24 cellular contexts compared by ENCODE assay signal in genomic region chr3:41112466-41112865, GRCh38.
"Had no signal": no experiment of that assay in that cellular context is flagged by ENCODE, and none has a peak within 500 bp of the region (broad histone marks: within the 10 kb centered on the region; RNA-seq: fewer than 3 reads in every experiment).

No MANE protein-coding gene starts in this region.

- H3K9me3 ChIP-seq: lower lobe of right lung, neutrophil, prostate gland, right atrium auricular region, stomach, thyroid gland had no signal

- ATAC-seq: effector memory CD8-positive, alpha-beta T cell; left ventricle myocardium superior; lower lobe of right lung; natural killer cell; sciatic nerve had no signal

- H3K36me3 Mint-ChIP-seq: immature natural killer cell, natural killer cell, type B pancreatic cell had no signal

- H3K27me3 ChIP-seq: neutrophil, right atrium auricular region, stomach, thyroid gland had no signal

- H3K4me3 ChIP-seq: coronary artery, lower lobe of right lung, prostate gland, right atrium auricular region, smooth muscle cell, stomach, thyroid gland had no signal

- H3K27ac ChIP-seq: coronary artery, lower lobe of right lung, neutrophil, parathyroid adenoma, prostate gland, right atrium auricular region, stomach, thyroid gland had no signal

- H3K36me3 ChIP-seq: lower lobe of right lung, neutrophil, prostate gland, right atrium auricular region, stomach, thyroid gland had no signal

- H3K27me3 Mint-ChIP-seq: type B pancreatic cell had no signal

- H3K27ac Mint-ChIP-seq: natural killer cell, type B pancreatic cell had no signal

- H3K9me3 Mint-ChIP-seq: effector memory CD8-positive, alpha-beta T cell; immature natural killer cell; natural killer cell; type B pancreatic cell had no signal

- H3K4me2 ChIP-seq: smooth muscle cell had no signal

- H3K79me2 ChIP-seq: parathyroid adenoma had no signal

- H3K9ac ChIP-seq: parathyroid adenoma had no signal

- FAIRE-seq: endometrium, frontal cortex, keratinocyte had no signal

- H3K4me3 Mint-ChIP-seq: effector memory CD8-positive, alpha-beta T cell; immature natural killer cell; natural killer cell; type B pancreatic cell had no signal

- H3K4me1 ChIP-seq: parathyroid adenoma, prostate gland had no signal

- DNase-seq: effector memory CD8-positive, alpha-beta T cell; hypothalamus; immature natural killer cell; left ventricle myocardium superior; lower lobe of right lung; natural killer cell; stimulated activated CD4-positive, alpha-beta T cell treated with anti-CD3 and anti-CD28 coated beads, Interleukin-12 subunit alpha, Interleukin-12 subunit beta, amount 100 ng/mL, for 4 hours; stimulated activated CD4-positive, alpha-beta T cell treated with anti-CD3 and anti-CD28 coated beads, Interleukin-1b, Interleukin-23, amount 100 ng/mL, for 48 hours; stimulated activated CD4-positive, alpha-beta T cell treated with anti-CD3 and anti-CD28 coated beads, Interleukin-4, amount 100 ng/mL, for 1 hour; stimulated activated CD8-positive, alpha-beta memory T cell treated with anti-CD3 and anti-CD28 coated beads, Interleukin-4, amount 100 ng/mL, for 48 hours; stimulated activated naive CD4-positive, alpha-beta T cell treated with Interleukin-2 at 50 U/mL for 16 hours; stomach; thyroid gland had no signal

- H2AFZ ChIP-seq: parathyroid adenoma had no signal
